11 cellular contexts compared by ENCODE assay signal in genomic region chr10:101939273-101939635, GRCh38.
DNase-seq lines count a peak whose midpoint lies in the region; ATAC-seq, FAIRE-seq and TF ChIP-seq lines count a peak whose summit lies in the region.
"Had no signal": no experiment of that assay in that cellular context is flagged by ENCODE, and none has a peak within 500 bp of the region (broad histone marks: within the 10 kb centered on the region; RNA-seq: fewer than 3 reads in every experiment).

No MANE protein-coding gene starts in this region.

- no peaks in the 10 kb centered on the region for H3K9me3 Mint-ChIP-seq in memory B cell

- CTCF ChIA-PET in AG04450 (lab: Charles Lee), result interaction anchor here (1.0 to 1.3 kb wide), 2 partner anchors 49 to 98 kb away, joined by 5 read pairs; no protein-coding TSS in a partner anchor

- no peaks in the 10 kb centered on the region for H3K27me3 ChIP-seq in AG04450 (ENCODE audit: control insufficient read depth, insufficient read depth, low read length)
- no peaks in the 10 kb centered on the region for H3K27me3 ChIP-seq in bronchial epithelial cell (ENCODE audit: control insufficient read depth, insufficient read depth, low read length)

- peaks cover 21% of the 10 kb centered on the region for H3K36me3 Mint-ChIP-seq in memory B cell

- DNase-seq in AG04450 (ENCODE audit: low read depth, low spot score) (peak; percentile 87), LNCaP clone FGC (ENCODE audit: low read depth) (peak; percentile 7), bronchial epithelial cell (ENCODE audit: low read depth) (peak; percentile 97), memory B cell (ENCODE audit: low spot score in 2 of 2) (no peak), NCI-H524 treated with DMSO at 0.1 percent for 48 hours (lab: John Stamatoyannopoulos, UW) (no peak), NCI-H524 (lab: John Stamatoyannopoulos, UW) (no peak), DMS153 treated with DMSO at 0.1 percent for 48 hours (lab: John Stamatoyannopoulos, UW; ENCODE audit: unreplicated experiment) (no peak)
- DNase-seq: activated T-cell treated with anti-CD3 and anti-CD28 coated beads, Interleukin-2, amount 50 U/mL, for 48 hours; stimulated activated CD4-positive, alpha-beta T cell treated with anti-CD3 and anti-CD28 coated beads, Interleukin-1b, Interleukin-23, amount 100 ng/mL, for 48 hours had no signal

- ATAC-seq in memory B cell (ENCODE audit: low read depth), result peak; percentile 80
- ATAC-seq in HG02763 (IDR thresholded peaks at IDR 0.05; ENCODE audit: unreplicated experiment), result no peak

- FAIRE-seq in bronchial epithelial cell (lab: Jason Lieb, UNC), result no peak

- peak overlapping the region; percentile 67 for H3K27ac Mint-ChIP-seq in memory B cell

- peak overlapping the region; percentile 96 for H3K27ac ChIP-seq in AG04450 (ENCODE audit: low read depth, low read length)
- H3K27ac ChIP-seq: SK-N-MC had no signal

- H3K27me3 Mint-ChIP-seq in memory B cell, result no peaks in the 10 kb centered on the region

- POLR2A ChIA-PET in AG04450 (lab: Yijun Ruan, JAX), result interaction anchor here (0.6 to 2.4 kb wide), 6 partner anchors 37 to 687 kb away, joined by 3 to 9 read pairs (median 3); partner anchors contain the start of gene OGA

- peaks cover 32% of the 10 kb centered on the region for H3K4me1 Mint-ChIP-seq in memory B cell

- no peaks in the 10 kb centered on the region for H3K36me3 ChIP-seq in bronchial epithelial cell (ENCODE audit: control insufficient read depth, insufficient read depth, low read length)

- no peak for TF ChIP-seq CTCF in AG04450 (IDR thresholded peaks at IDR 0.05; ENCODE audit: low read depth, low read length)
- no peak for TF ChIP-seq CTCF in LNCaP clone FGC (IDR thresholded peaks at IDR 0.05; ENCODE audit: control insufficient read depth, extremely low read depth, insufficient read depth)
- no peak for TF ChIP-seq CTCF in bronchial epithelial cell (IDR thresholded peaks at IDR 0.05; ENCODE audit: insufficient read depth, low read length, severe bottlenecking)

- no peaks in the 10 kb centered on the region for H3K9me3 ChIP-seq in AG04450 (ENCODE audit: control insufficient read depth, insufficient read depth, low read length)

- H3K4me3 ChIP-seq in AG04450 (ENCODE audit: low read depth, low read length), result 0 out of 2 replicates have a peak overlapping the region, but pooled peaks have one; percentile 12
- no peak overlapping the region for H3K4me3 ChIP-seq in LNCaP clone FGC (ENCODE audit: low read depth, low read length)
- H3K4me3 ChIP-seq in bronchial epithelial cell (ENCODE audit: low read depth, low read length), result no peak overlapping the region
- H3K4me3 ChIP-seq: SK-N-MC had no signal

- peak overlapping the region; percentile 44 for H3K4me3 Mint-ChIP-seq in memory B cell

Comparison
In these comparisons a context has a peak if more than half of its experiments do, and no peak if none do; other contexts are left out.
1. DNase-seq: peak in AG04450 (single experiment), LNCaP clone FGC (single experiment) and bronchial epithelial cell (single experiment); none in memory B cell (0 of 2), NCI-H524 treated with DMSO at 0.1 percent for 48 hours (single experiment), NCI-H524 (0 of 2) and DMS153 treated with DMSO at 0.1 percent for 48 hours (single experiment).